ENCODE assay signal across 14 cellular contexts in genomic region chr22:21808130-21808529, GRCh38.
"Had no signal": no experiment of that assay in that cellular context is flagged by ENCODE, and none has a peak within 500 bp of the region (broad histone marks: within the 10 kb centered on the region; RNA-seq: fewer than 3 reads in every experiment).

No MANE protein-coding gene starts in this region.

- H3K9me3 Mint-ChIP-seq: T-helper 2 cell treated with Interferon-gamma antibody and Interleukin-4, amounts not matched to agents 5 μg/mL and 100 μg/mL, for 36 hours had no signal

- H3K4me3 ChIP-seq: adrenal gland, cardiac muscle cell, hepatocyte, left lung, neural progenitor cell, pancreas, sigmoid colon, spleen had no signal

- H3K4me2 ChIP-seq: hepatocyte, neural progenitor cell had no signal

- H3K4me1 Mint-ChIP-seq: neural progenitor cell had no signal

- FAIRE-seq: colon, kidney, pancreas had no signal

- ATAC-seq: activated CD4-positive, CD25-positive, alpha-beta regulatory T cell treated with anti-CD3 and anti-CD28 coated beads, Interleukin-2, amount 50 U/mL, for 24 hours; esophagus mucosa had no signal

- H3K9me3 ChIP-seq: adrenal gland, left lung, pancreas, sigmoid colon, spleen had no signal

- H3K27me3 ChIP-seq: adrenal gland, cardiac muscle cell, hepatocyte, left lung, neural progenitor cell, pancreas, sigmoid colon, spleen had no signal

- H3K27ac ChIP-seq: adrenal gland, hepatocyte, left lung, neural progenitor cell, pancreas, sigmoid colon, spleen had no signal

- H3K4me1 ChIP-seq: neural progenitor cell had no signal

- DNase-seq: activated naive CD4-positive, alpha-beta T cell treated with anti-CD3 and anti-CD28 coated beads, Interleukin-2, amount 50 U/mL, for 16 hours; adrenal gland; kidney; left lung; pancreas; sigmoid colon; spleen had no signal

- H3K4me3 Mint-ChIP-seq: neural progenitor cell; T-helper 2 cell treated with Interferon-gamma antibody and Interleukin-4, amounts not matched to agents 5 μg/mL and 100 μg/mL, for 36 hours had no signal

- H3K27ac Mint-ChIP-seq: neural progenitor cell; T-helper 2 cell treated with Interferon-gamma antibody and Interleukin-4, amounts not matched to agents 5 μg/mL and 100 μg/mL, for 36 hours had no signal
